ENCODE assay signal across 17 cellular contexts in genomic region chr9:128747233-128747632, GRCh38.
"Had no signal": no experiment of that assay in that cellular context is flagged by ENCODE, and none has a peak within 500 bp of the region (broad histone marks: within the 10 kb centered on the region; RNA-seq: fewer than 3 reads in every experiment).

No MANE protein-coding gene starts in this region.

- H3K27ac Mint-ChIP-seq: progenitor cell of endocrine pancreas had no signal

- H3K27me3 Mint-ChIP-seq: naive thymus-derived CD4-positive, alpha-beta T cell; progenitor cell of endocrine pancreas had no signal

- H3K4me3 Mint-ChIP-seq: naive thymus-derived CD4-positive, alpha-beta T cell had no signal

- ATAC-seq: foreskin keratinocyte; naive thymus-derived CD4-positive, alpha-beta T cell; right cardiac atrium; stimulated activated naive CD8-positive, alpha-beta T cell treated with anti-CD3 and anti-CD28 coated beads, Interleukin-15, Interleukin-2, amounts not matched to agents 100 U/mL and 50 U/mL, for 24 hours had no signal

- H3K27me3 ChIP-seq: colonic mucosa, foreskin keratinocyte, hepatocyte, suprapubic skin, tibial artery, upper lobe of left lung, uterus had no signal

- H3K4me3 ChIP-seq: colonic mucosa, hepatocyte, smooth muscle cell, suprapubic skin, tibial artery, upper lobe of left lung, uterus had no signal

- H3K4me1 Mint-ChIP-seq: naive thymus-derived CD4-positive, alpha-beta T cell had no signal

- DNase-seq: colonic mucosa; dermis blood vessel endothelial cell; foreskin keratinocyte; head of caudate nucleus; kidney glomerular epithelial cell; mesendoderm; naive thymus-derived CD4-positive, alpha-beta T cell; right cardiac atrium; stimulated activated CD4-positive, alpha-beta T cell treated with anti-CD3 and anti-CD28 coated beads, Interleukin-2, amount 100 ng/mL, for 48 hours; stimulated activated naive CD8-positive, alpha-beta T cell treated with anti-CD3 and anti-CD28 coated beads, Interleukin-15, Interleukin-2, amounts not matched to agents 100 U/mL and 50 U/mL, for 24 hours; tibial artery; upper lobe of left lung; uterus had no signal

- H3K4me1 ChIP-seq: colonic mucosa, foreskin keratinocyte, suprapubic skin, tibial artery, upper lobe of left lung, uterus had no signal

- H3K27ac ChIP-seq: colonic mucosa, foreskin keratinocyte, hepatocyte, suprapubic skin, tibial artery, upper lobe of left lung, uterus had no signal

- H3K36me3 ChIP-seq: colonic mucosa, uterus had no signal

- H3K9me3 ChIP-seq: colonic mucosa, suprapubic skin, tibial artery, upper lobe of left lung, uterus had no signal

- H3K9me3 Mint-ChIP-seq: naive thymus-derived CD4-positive, alpha-beta T cell had no signal
